Comparison of ENCODE assay signal across 9 cellular contexts in the genomic region with DNA sequence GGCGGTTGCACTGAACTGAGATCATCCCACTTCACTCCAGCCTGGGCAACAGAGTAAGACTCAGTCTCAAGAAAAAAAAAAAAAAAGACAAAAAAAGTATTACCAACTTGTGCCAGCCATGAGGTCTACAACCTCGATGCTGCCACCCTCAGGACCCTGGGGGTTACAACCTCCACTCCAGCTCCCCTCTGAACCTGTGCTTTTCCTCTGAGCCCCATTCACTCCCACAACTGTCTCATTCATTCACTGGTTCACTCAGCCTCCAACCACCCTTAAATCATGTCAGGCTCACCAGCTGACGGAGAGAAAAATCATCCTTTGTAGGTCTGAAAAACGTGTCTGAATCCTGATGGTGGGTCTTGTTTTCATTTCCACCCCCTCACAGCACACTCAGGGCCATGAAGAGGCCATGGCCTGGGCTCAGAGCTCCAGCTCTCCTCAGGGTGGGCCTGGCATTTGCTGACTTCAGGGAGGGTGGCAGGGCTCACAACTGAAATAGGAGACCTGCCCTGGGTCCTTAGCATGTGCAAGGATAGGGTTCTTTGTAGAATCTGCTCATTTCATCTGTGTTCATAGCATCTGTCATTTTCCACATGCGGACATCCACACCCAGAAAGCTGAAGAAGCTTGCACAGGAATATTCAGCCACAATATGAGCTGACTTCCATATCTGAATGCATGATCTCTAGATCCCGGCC. TPM values are rescaled to one million over a fixed set of nuclear protein-coding genes. Genes with fewer than 3 reads are reported as not detected.
A peak's percentile ranks its signal among the peaks of the same experiment; 100 is the strongest.
DNase-seq lines count a peak whose midpoint lies in the region; ATAC-seq and TF ChIP-seq lines count a peak whose summit lies in the region.
"Had no signal": no experiment of that assay in that cellular context is flagged by ENCODE, and none has a peak within 500 bp of the region (broad histone marks: within the 10 kb centered on the region; RNA-seq: fewer than 3 reads in every experiment).

No MANE protein-coding gene starts in this region.

- H3K79me2 ChIP-seq in OCI-LY7 (ENCODE audit: insufficient read depth, low read depth, low read length): no peaks in the 10 kb centered on the region

- H3K9me3 ChIP-seq in OCI-LY7 (ENCODE audit: low read length): no peaks in the 10 kb centered on the region

- in situ Hi-C loops in brain microvascular endothelial cell (cut with HindIII; ENCODE audit: low pct_ligation_motif_present, low sequenced_read_pairs): no loop called here

- no TSS peak for BruUV-seq in OCI-LY7 (replicated peaks; lab: Mats Ljungman, UMichigan)

- no peak overlapping the region for H3K4me3 ChIP-seq in OCI-LY7 (ENCODE audit: low read depth, low read length, poor library complexity, severe bottlenecking)
- H3K4me3 ChIP-seq in brain microvascular endothelial cell (ENCODE audit: low read depth, low read length): no peak overlapping the region

- CTCF ChIA-PET in OCI-LY7 (lab: Charles Lee; ENCODE audit: unreplicated experiment): interaction anchor here (0.8 kb wide), 1 partner anchor 27 kb away, joined by 6 read pairs; no protein-coding TSS in a partner anchor

- peak; percentile 72 for TF ChIP-seq CTCF in OCI-LY7 (conservative IDR thresholded peaks at IDR 0.05; ENCODE audit: low read length)
- peak; percentile 16 for TF ChIP-seq CTCF in brain microvascular endothelial cell (IDR thresholded peaks at IDR 0.05; ENCODE audit: low read depth, low read length, missing control alignments)

- H3K27ac ChIP-seq in OCI-LY7 (ENCODE audit: low read depth, low read length, poor library complexity, severe bottlenecking) (no peak overlapping the region), brain microvascular endothelial cell (no peak overlapping the region)

- H3K4me2 ChIP-seq in OCI-LY7 (ENCODE audit: low read length): no peak overlapping the region

- ATAC-seq in HG03159 (IDR thresholded peaks at IDR 0.05; ENCODE audit: unreplicated experiment) (no peak), HG02642 (IDR thresholded peaks at IDR 0.05; ENCODE audit: poor library complexity, unreplicated experiment) (no peak)

- H2AFZ ChIP-seq in OCI-LY7 (ENCODE audit: low read length): no peak overlapping the region

- DNase-seq in SIG-M5 treated with dmso at 0.1 percent for 504 hours (lab: John Stamatoyannopoulos, UW; ENCODE audit: unreplicated experiment): peak; percentile 34
- no peak for DNase-seq in SIG-M5 (lab: John Stamatoyannopoulos, UW)
- DNase-seq in OCI-LY7 (ENCODE audit: low spot score): peak; percentile 59
- DNase-seq in brain microvascular endothelial cell: no peak
- DNase-seq in stimulated activated CD4-positive, alpha-beta T cell treated with anti-CD3 and anti-CD28 coated beads, Interleukin-4, amount 100 ng/mL, for 1 hour: peak; percentile 48
- no peak for DNase-seq in stimulated activated naive CD4-positive, alpha-beta T cell treated with Interleukin-2 at 50 U/mL for 16 hours (lab: John Stamatoyannopoulos, UW)

- H3K9me2 ChIP-seq in OCI-LY7 (ENCODE audit: insufficient read depth, low read length): no peaks in the 10 kb centered on the region

- H4K20me1 ChIP-seq in OCI-LY7 (ENCODE audit: insufficient read depth, low read length): no peaks in the 10 kb centered on the region

- H3K36me3 ChIP-seq in OCI-LY7 (ENCODE audit: insufficient read depth, low read length) (no peaks in the 10 kb centered on the region), brain microvascular endothelial cell (replicated peaks) (no peaks in the 10 kb centered on the region)

- H3K4me1 ChIP-seq in OCI-LY7 (ENCODE audit: insufficient read depth, low read length, poor library complexity, severe bottlenecking): peaks cover 9% of the 10 kb centered on the region

- intact Hi-C loops in OCI-LY7 (cut with micrococcal nuclease; ENCODE audit: unreplicated experiment): loop anchor here (1.0 kb wide), 1 partner anchor 28 kb away; no protein-coding TSS in a partner anchor

- H3K27me3 ChIP-seq in brain microvascular endothelial cell (replicated peaks): peaks cover 29% of the 10 kb centered on the region

- POLR2A ChIA-PET in OCI-LY7 (lab: Charles Lee): interaction anchor here (0.5 to 0.6 kb wide), 2 partner anchors 240 to 903 kb away, joined by 3 to 12 read pairs; a partner anchor contains a TSS

RNA-seq across cellular contexts. Expression of a gene that starts 1.9 kb away (rescaled TPM):
- total RNA-seq in OCI-LY7 (2014; rRNA removed; shearing (Covaris generic)): 0.79 and 0.82 TPM in 2 replicates
- 1.9 and 2.3 TPM in 2 replicates for total RNA-seq in OCI-LY7 (2022)

RNA-seq across cellular contexts. Expression of a gene that starts 20.1 kb away (rescaled TPM):
- total RNA-seq in OCI-LY7 (2014; rRNA removed; shearing (Covaris generic)): 0.60 TPM in 1 of 2 replicates, not detected in the other
- total RNA-seq in OCI-LY7 (2022): 2.6 and 3.0 TPM in 2 replicates

RNA-seq across cellular contexts. Expression of a gene that starts 39.0 kb away (rescaled TPM):
- total RNA-seq in OCI-LY7 (2014; rRNA removed; shearing (Covaris generic)): not detected in 2 replicates
- total RNA-seq in OCI-LY7 (2022): not detected in 2 replicates
- total RNA-seq: myocyte had no signal

Comparison
In these comparisons a context has a peak if more than half of its experiments do, and no peak if none do; other contexts are left out.
1. DNase-seq: peak in SIG-M5 treated with dmso at 0.1 percent for 504 hours (single experiment), OCI-LY7 (single experiment) and stimulated activated CD4-positive, alpha-beta T cell treated with anti-CD3 and anti-CD28 coated beads, Interleukin-4, amount 100 ng/mL, for 1 hour (single experiment); none in SIG-M5 (single experiment), brain microvascular endothelial cell (single experiment) and stimulated activated naive CD4-positive, alpha-beta T cell treated with Interleukin-2 at 50 U/mL for 16 hours (single experiment).